In the genomic region with DNA sequence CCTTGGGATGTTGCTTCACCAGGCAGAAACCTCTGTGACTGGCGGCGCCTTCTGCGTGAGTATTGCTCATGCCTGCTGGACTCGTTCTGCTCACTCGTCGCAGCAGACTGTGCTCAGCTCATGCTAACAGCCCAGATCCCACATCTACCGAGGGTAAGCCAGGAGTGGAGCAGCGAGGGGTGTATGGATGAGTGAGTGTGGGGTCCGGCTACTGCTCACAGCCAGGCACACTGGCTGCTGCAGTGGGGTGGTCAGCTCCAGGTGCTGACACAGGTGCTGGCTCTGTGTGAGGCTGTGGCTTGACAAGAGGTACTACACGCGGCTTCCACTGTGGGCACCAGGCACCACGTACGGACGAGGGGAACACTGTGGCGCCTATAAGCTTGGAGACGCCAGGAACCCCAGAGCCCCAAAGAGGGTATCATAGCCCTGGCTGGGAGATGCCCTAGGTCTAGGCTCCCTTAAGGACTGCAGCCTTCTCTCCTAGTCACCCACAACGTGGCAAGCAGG, we compare ENCODE assay signal across 23 cellular contexts. TPM values are rescaled to one million over a fixed set of nuclear protein-coding genes. Genes with fewer than 3 reads are reported as not detected.
A peak's percentile ranks its signal among the peaks of the same experiment; 100 is the strongest.
DNase-seq lines count a peak whose midpoint lies in the region; ATAC-seq, FAIRE-seq and TF ChIP-seq lines count a peak whose summit lies in the region.
"Had no signal": no experiment of that assay in that cellular context is flagged by ENCODE, and none has a peak within 500 bp of the region (broad histone marks: within the 10 kb centered on the region; RNA-seq: fewer than 3 reads in every experiment).

No MANE protein-coding gene starts in this region.

- no peaks in the 10 kb centered on the region for H3K9me3 ChIP-seq in kidney (ENCODE audit: control insufficient read depth in 1 of 2, low read length in 2 of 2)
- peaks cover 4% of the 10 kb centered on the region for H3K9me3 ChIP-seq in trophoblast cell (ENCODE audit: insufficient read depth, low read depth, low read length)

- intact Hi-C loops in kidney (cut with DNase I) = no loop called here

- no peak overlapping the region for H2BK5ac ChIP-seq in trophoblast cell (ENCODE audit: low read depth, low read length, poor library complexity)

- H3K79me1 ChIP-seq in trophoblast cell (ENCODE audit: low read length) = no peaks in the 10 kb centered on the region

- H4K12ac ChIP-seq in trophoblast cell (ENCODE audit: low read depth, low read length) = no peak overlapping the region

- H3K4me1 ChIP-seq in kidney (ENCODE audit: control insufficient read depth in 1 of 2, insufficient read depth in 1 of 2, low read depth in 1 of 2, low read length in 2 of 2) = no peaks in the 10 kb centered on the region
- no peaks in the 10 kb centered on the region for H3K4me1 ChIP-seq in trophoblast cell (ENCODE audit: control insufficient read depth in 1 of 2, insufficient read depth in 2 of 2, low read length in 2 of 2)

- no peaks in the 10 kb centered on the region for H3K27me3 ChIP-seq in trophoblast cell (ENCODE audit: insufficient read depth, low read length)
- H3K27me3 ChIP-seq: BLaER1 had no signal

- H3K27me3 Mint-ChIP-seq in stimulated activated memory B cell treated with anti-CD40 and anti-IgM and Interleukin-4, amounts not matched to agents 10 μg/mL and 1 μg/mL and 100 μg/mL, for 72 hours = no peaks in the 10 kb centered on the region
- no peaks in the 10 kb centered on the region for H3K27me3 Mint-ChIP-seq in progenitor cell of endocrine pancreas
- H3K27me3 Mint-ChIP-seq: CD4-positive, alpha-beta memory T cell had no signal

- H3K4me1 Mint-ChIP-seq in stimulated activated memory B cell treated with anti-CD40 and anti-IgM and Interleukin-4, amounts not matched to agents 10 μg/mL and 1 μg/mL and 100 μg/mL, for 72 hours = no peaks in the 10 kb centered on the region
- peaks cover 6% of the 10 kb centered on the region for H3K4me1 Mint-ChIP-seq in progenitor cell of endocrine pancreas (ENCODE audit: low read depth)
- H3K4me1 Mint-ChIP-seq: CD14-positive monocyte; CD4-positive, alpha-beta memory T cell had no signal

- TF ChIP-seq CTCF in kidney (IDR thresholded peaks at IDR 0.05; ENCODE audit: borderline replicate concordance, extremely low read depth, insufficient read depth) (no peak), progenitor cell of endocrine pancreas (IDR thresholded peaks at IDR 0.05; ENCODE audit: unreplicated experiment) (no peak)

- H3K36me3 Mint-ChIP-seq in stimulated activated memory B cell treated with anti-CD40 and anti-IgM and Interleukin-4, amounts not matched to agents 10 μg/mL and 1 μg/mL and 100 μg/mL, for 72 hours = no peaks in the 10 kb centered on the region
- H3K36me3 Mint-ChIP-seq in progenitor cell of endocrine pancreas (ENCODE audit: insufficient read depth) = no peaks in the 10 kb centered on the region
- H3K36me3 Mint-ChIP-seq: CD14-positive monocyte; CD4-positive, alpha-beta memory T cell had no signal

- H3K27ac Mint-ChIP-seq in stimulated activated memory B cell treated with anti-CD40 and anti-IgM and Interleukin-4, amounts not matched to agents 10 μg/mL and 1 μg/mL and 100 μg/mL, for 72 hours = no peak overlapping the region
- no peak overlapping the region for H3K27ac Mint-ChIP-seq in progenitor cell of endocrine pancreas
- H3K27ac Mint-ChIP-seq: CD14-positive monocyte; CD4-positive, alpha-beta memory T cell; HFFc6 had no signal

- H2AFZ ChIP-seq in trophoblast cell (ENCODE audit: insufficient read depth, low read length, poor library complexity) = no peak overlapping the region

- ATAC-seq in stimulated activated memory B cell treated with anti-CD40 and anti-IgM and Interleukin-4, amounts not matched to agents 10 μg/mL and 1 μg/mL and 100 μg/mL, for 72 hours = peak; percentile 24
- no peak for ATAC-seq in GM21717 (IDR thresholded peaks at IDR 0.05; ENCODE audit: unreplicated experiment)
- ATAC-seq: HCT116 had no signal

- no peak overlapping the region for H2AK5ac ChIP-seq in trophoblast cell (ENCODE audit: low read length)

- H2BK12ac ChIP-seq in trophoblast cell (ENCODE audit: low read length) = no peak overlapping the region

- no peaks in the 10 kb centered on the region for H3K36me3 ChIP-seq in kidney (ENCODE audit: control insufficient read depth in 1 of 2, insufficient read depth in 2 of 2, low read length in 2 of 2)
- H3K36me3 ChIP-seq in trophoblast cell (ENCODE audit: control insufficient read depth in 1 of 2, insufficient read depth in 2 of 2, low read length in 2 of 2) = no peaks in the 10 kb centered on the region
- H3K36me3 ChIP-seq: BLaER1 had no signal

- H3K4me3 ChIP-seq in kidney (ENCODE audit: low read length in 2 of 2) (no peak overlapping the region), trophoblast cell (ENCODE audit: low read depth, low read length) (peak overlapping the region; percentile 62)
- H3K4me3 ChIP-seq: BLaER1 had no signal

- no peak overlapping the region for H3K4me3 Mint-ChIP-seq in stimulated activated memory B cell treated with anti-CD40 and anti-IgM and Interleukin-4, amounts not matched to agents 10 μg/mL and 1 μg/mL and 100 μg/mL, for 72 hours
- H3K4me3 Mint-ChIP-seq in progenitor cell of endocrine pancreas (ENCODE audit: low read depth) = no peak overlapping the region
- H3K4me3 Mint-ChIP-seq: CD14-positive monocyte; CD4-positive, alpha-beta memory T cell; HFFc6 had no signal

- H3K4me2 ChIP-seq in trophoblast cell (ENCODE audit: low read length) = no peak overlapping the region
- H3K4me2 ChIP-seq: BLaER1 had no signal

- H3K18ac ChIP-seq in trophoblast cell (ENCODE audit: low read length) = no peak overlapping the region

- H3K4ac ChIP-seq in trophoblast cell (ENCODE audit: low read depth, low read length) = no peak overlapping the region

- H2BK120ac ChIP-seq in trophoblast cell (ENCODE audit: insufficient read depth, low read length, poor library complexity) = no peak overlapping the region

- H3K23ac ChIP-seq in trophoblast cell (ENCODE audit: low read length) = no peak overlapping the region

- no peak overlapping the region for H3K14ac ChIP-seq in trophoblast cell (ENCODE audit: low read length)

- no peak overlapping the region for H4K8ac ChIP-seq in trophoblast cell (ENCODE audit: low read depth, low read length)

- H3K9me3 Mint-ChIP-seq in stimulated activated memory B cell treated with anti-CD40 and anti-IgM and Interleukin-4, amounts not matched to agents 10 μg/mL and 1 μg/mL and 100 μg/mL, for 72 hours = no peaks in the 10 kb centered on the region
- peaks cover 3% of the 10 kb centered on the region for H3K9me3 Mint-ChIP-seq in progenitor cell of endocrine pancreas (ENCODE audit: low read depth)

- DNase-seq in HTR-8/SVneo (ENCODE audit: insufficient read length, low spot score) = no peak
- peak; percentile 58 for DNase-seq in kidney
- DNase-seq in trophoblast cell = no peak
- no peak for DNase-seq in progenitor cell of endocrine pancreas (ENCODE audit: low spot score, unreplicated experiment)
- no peak for DNase-seq in kidney glomerular epithelial cell (lab: John Stamatoyannopoulos, UW)
- DNase-seq in RKO (ENCODE audit: low spot score) = no peak
- DNase-seq: 8988T; CD4-positive, alpha-beta memory T cell; DMS153; DMS79; GDM1; GOT3; H7; HFFc6 had no signal

- no CpG with 5 or more reads among the region's 17 CpGs for WGBS in trophoblast cell (ENCODE audit: extremely low coverage, insufficient coverage, insufficient read length)

- FAIRE-seq in HTR-8/SVneo (lab: Jason Lieb, UNC) (peak; percentile 44), kidney (lab: Jason Lieb, UNC) (no peak)
- FAIRE-seq: GM12892, GM18507 had no signal

- H4K91ac ChIP-seq in trophoblast cell (ENCODE audit: low read depth, low read length) = no peak overlapping the region

- no peaks in the 10 kb centered on the region for H3K79me2 ChIP-seq in trophoblast cell (ENCODE audit: control insufficient read depth, insufficient read depth, low read length, poor library complexity)

- H3K27ac ChIP-seq in kidney (ENCODE audit: low read depth in 2 of 2, low read length in 2 of 2) (no peak overlapping the region), trophoblast cell (ENCODE audit: low read depth, low read length) (no peak overlapping the region)
- H3K27ac ChIP-seq: BLaER1, HL-60 had no signal

- H3K9ac ChIP-seq in kidney (ENCODE audit: low read length in 2 of 2) = no peak overlapping the region
- H3K9ac ChIP-seq in trophoblast cell (ENCODE audit: low read length) = no peak overlapping the region
- H3K9ac ChIP-seq: BLaER1 had no signal

RNA-seq across cellular contexts. Expression of gene CDH12, which starts 47.7 kb away (rescaled TPM):
- not detected for total RNA-seq in kidney
- 0.17 TPM for polyA plus RNA-seq in kidney (ENCODE audit: insufficient read depth, low read depth, low replicate concordance)
- polyA plus RNA-seq in trophoblast cell (2013) = 0.01 and 0.03 TPM in 2 replicates
- total RNA-seq in progenitor cell of endocrine pancreas = 2.8 TPM in 2 replicates
- total RNA-seq: CD4-positive, alpha-beta memory T cell; HFFc6 had no signal
- polyA plus RNA-seq: AG04450; CD14-positive monocyte; CD4-positive, alpha-beta memory T cell had no signal
